31 cellular contexts compared by ENCODE assay signal in the genomic region with DNA sequence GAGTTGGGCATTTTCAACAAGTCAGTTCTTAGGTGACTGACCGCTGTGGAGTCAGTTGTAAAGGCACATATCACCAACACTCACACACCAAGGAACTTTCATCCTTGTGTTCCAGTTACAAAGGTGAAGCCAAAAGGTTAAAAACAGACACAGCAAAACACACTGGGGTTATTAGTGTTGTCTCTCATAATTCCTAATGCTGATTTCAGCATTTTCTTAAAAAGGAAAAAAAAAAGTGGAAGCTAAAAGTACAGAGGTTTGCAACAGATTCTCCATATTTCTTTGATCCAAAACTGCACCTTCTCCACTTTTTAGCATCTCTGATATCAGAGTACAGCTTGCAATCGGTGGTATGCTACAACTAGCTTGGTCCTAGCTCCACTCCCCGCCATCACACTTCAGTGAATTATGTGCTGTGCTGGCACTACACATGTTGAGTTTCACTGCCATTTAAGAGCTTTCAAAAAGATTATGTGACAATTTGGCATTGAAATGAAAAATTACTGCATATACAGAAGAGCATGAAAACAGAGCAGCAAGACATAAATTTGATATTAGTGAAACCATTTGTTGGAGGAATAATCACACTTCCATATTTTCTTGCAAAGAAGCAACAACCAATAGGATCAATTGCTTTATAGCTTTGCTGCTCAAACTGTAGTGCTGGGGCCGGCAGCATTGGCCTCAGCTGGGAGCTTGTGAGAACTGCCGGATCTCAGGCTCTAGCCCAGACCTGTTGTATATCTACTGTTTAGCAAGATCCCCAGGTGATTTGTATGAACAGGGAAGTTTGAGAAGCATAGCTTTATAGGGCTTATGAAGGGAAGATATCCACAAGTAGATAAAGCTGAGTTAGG.
A peak's percentile ranks its signal among the peaks of the same experiment; 100 is the strongest.
DNase-seq lines count a peak whose midpoint lies in the region; ATAC-seq and TF ChIP-seq lines count a peak whose summit lies in the region.
"Had no signal": no experiment of that assay in that cellular context is flagged by ENCODE, and none has a peak within 500 bp of the region (broad histone marks: within the 10 kb centered on the region; RNA-seq: fewer than 3 reads in every experiment).

No MANE protein-coding gene starts in this region.

- no peak for TF ChIP-seq POLR2A in breast epithelium (IDR thresholded peaks at IDR 0.05)

- TF ChIP-seq CTCF in mammary epithelial cell (conservative IDR thresholded peaks at IDR 0.05 in 1 of 2, IDR thresholded peaks at IDR 0.05 in 1 of 2; ENCODE audit: extremely low read depth in 1 of 2, insufficient read depth in 1 of 2, low read depth in 1 of 2, low read length in 2 of 2) (no peak), breast epithelium (IDR thresholded peaks at IDR 0.05) (no peak), choroid plexus epithelial cell (conservative IDR thresholded peaks at IDR 0.05; ENCODE audit: low read depth, low read length) (no peak), left lung (IDR thresholded peaks at IDR 0.05) (no peak)

- peaks cover 20% of the 10 kb centered on the region for H3K4me1 ChIP-seq in mammary epithelial cell (ENCODE audit: insufficient read depth, low read length)
- H3K4me1 ChIP-seq in breast epithelium: no peaks in the 10 kb centered on the region
- no peaks in the 10 kb centered on the region for H3K4me1 ChIP-seq in left lung
- H3K4me1 ChIP-seq: BE2C, esophagus muscularis mucosa, testis had no signal

- intact Hi-C loops in mammary epithelial cell (cut with micrococcal nuclease): loop anchor here (5.0 kb wide), 1 partner anchor 66 kb away; no protein-coding TSS in a partner anchor
- intact Hi-C loops in breast epithelium (cut with DNase I; ENCODE audit: low total_unique reads): no loop called here
- intact Hi-C loops in left lung (cut with DNase I): no loop called here

- H2AFZ ChIP-seq in mammary epithelial cell (ENCODE audit: low read depth, low read length): peak overlapping the region; percentile 77

- ATAC-seq in left lung (peak; percentile 72), GM18519 (IDR thresholded peaks at IDR 0.05; ENCODE audit: low FRiP score, unreplicated experiment) (no peak), HG03354 (IDR thresholded peaks at IDR 0.05; ENCODE audit: poor library complexity, severe bottlenecking, unreplicated experiment) (no peak)
- ATAC-seq: activated naive CD8-positive, alpha-beta T cell treated with anti-CD3 and anti-CD28 coated beads, Interleukin-2, amount 50 U/mL, for 24 hours; effector memory CD8-positive, alpha-beta T cell; mucosa of descending colon; natural killer cell had no signal

- no peaks in the 10 kb centered on the region for H3K79me2 ChIP-seq in mammary epithelial cell (ENCODE audit: insufficient read depth, low read length)

- TSS peak; percentile 100 for BruUV-seq in mammary epithelial cell (replicated peaks; lab: Mats Ljungman, UMichigan)

- no peaks in the 10 kb centered on the region for H3K9me3 ChIP-seq in mammary epithelial cell (replicated peaks; ENCODE audit: insufficient read depth, low read length)
- H3K9me3 ChIP-seq in breast epithelium: no peaks in the 10 kb centered on the region
- H3K9me3 ChIP-seq in left lung: no peaks in the 10 kb centered on the region
- H3K9me3 ChIP-seq: BE2C, esophagus muscularis mucosa, lower lobe of right lung, mucosa of descending colon, ovary, testis had no signal

- dilution Hi-C loops in mammary epithelial cell (cut with HindIII; ENCODE audit: low sequenced_read_pairs): no loop called here

- peak; percentile 79 for DNase-seq in mammary epithelial cell
- no peak for DNase-seq in breast epithelium (ENCODE audit: low spot score in 2 of 2)
- peak; percentile 11 for DNase-seq in choroid plexus epithelial cell (ENCODE audit: low read depth)
- DNase-seq in left lung: no peak
- DNase-seq in CD1c-positive myeloid dendritic cell (ENCODE audit: extremely low spot score): no peak
- DNase-seq: ACHN; activated CD4-positive, alpha-beta memory T cell treated with anti-CD3 and anti-CD28 coated beads, Interleukin-2, amount 10 ng/mL, durations not matched to agents 7 days and 5 days; activated CD4-positive, alpha-beta T cell treated with anti-CD3 and anti-CD28 coated beads for 1 hour; activated CD8-positive, alpha-beta memory T cell treated with anti-CD3 and anti-CD28 coated beads, Interleukin-2, amount 50 U/mL, for 4 hours; activated naive CD4-positive, alpha-beta T cell; activated naive CD8-positive, alpha-beta T cell treated with anti-CD3 and anti-CD28 coated beads, Interleukin-2, amount 50 U/mL, for 24 hours; BE2C; central memory CD4-positive, alpha-beta T cell; DMS153; effector memory CD8-positive, alpha-beta T cell; foreskin melanocyte; kidney glomerular epithelial cell; lower lobe of right lung; mucosa of descending colon; natural killer cell; NCI-H1048; NCI-H187; NCI-H774; ovary; SIG-M5; small intestine; stimulated activated naive CD4-positive, alpha-beta T cell treated with Interleukin-2 at 50 U/mL for 16 hours; testis had no signal

- no peaks in the 10 kb centered on the region for H4K20me1 ChIP-seq in mammary epithelial cell (ENCODE audit: insufficient read depth, low read length)

- 44% methylated on average over 5 of the region's 5 CpGs for WGBS in mammary epithelial cell (ENCODE audit: low coverage, missing lambda C conversion rate)

- peak overlapping the region; percentile 65 for H3K27ac ChIP-seq in mammary epithelial cell (ENCODE audit: insufficient read depth, low read depth, low read length)
- peak overlapping the region in 1 of 2 donors; percentile 73 for H3K27ac ChIP-seq in breast epithelium
- H3K27ac ChIP-seq in left lung: no peak overlapping the region
- H3K27ac ChIP-seq: esophagus muscularis mucosa, lower lobe of right lung, ovary, testis had no signal

- peak overlapping the region; percentile 44 for H3K9ac ChIP-seq in mammary epithelial cell (ENCODE audit: insufficient read depth, low read length)

- in situ Hi-C loops in mammary epithelial cell (cut with MboI; ENCODE audit: low sequenced_read_pairs in 2 of 2): loop anchor here in 1 of 2 donors (25.0 kb wide), 1 partner anchor 946 kb away; no protein-coding TSS in a partner anchor

- H3K4me3 ChIP-seq in mammary epithelial cell (replicated peaks in 1 of 3; ENCODE audit: insufficient read depth in 1 of 3, low read depth in 2 of 3, low read length in 3 of 3): peak overlapping the region in 1 of 3 experiments; percentile 15
- H3K4me3 ChIP-seq in breast epithelium: no peak overlapping the region
- no peak overlapping the region for H3K4me3 ChIP-seq in choroid plexus epithelial cell (ENCODE audit: low read depth, low read length)
- H3K4me3 ChIP-seq in left lung: no peak overlapping the region
- H3K4me3 ChIP-seq: esophagus muscularis mucosa, lower lobe of right lung, mucosa of descending colon, ovary, testis had no signal

- no peaks in the 10 kb centered on the region for H3K36me3 ChIP-seq in mammary epithelial cell (ENCODE audit: insufficient read depth, low read length)
- no peaks in the 10 kb centered on the region for H3K36me3 ChIP-seq in breast epithelium
- no peaks in the 10 kb centered on the region for H3K36me3 ChIP-seq in left lung
- H3K36me3 ChIP-seq: BE2C, esophagus muscularis mucosa, lower lobe of right lung, ovary had no signal

- H3K4me2 ChIP-seq in mammary epithelial cell (ENCODE audit: insufficient read depth, low read depth, low read length): peak overlapping the region; percentile 50

- CTCF ChIA-PET in mammary epithelial cell (lab: Charles Lee; ENCODE audit: low non-redundant PET): interaction anchor here (0.5 to 0.8 kb wide), 5 partner anchors 13 to 699 kb away, joined by 3 to 6 read pairs (median 3); no protein-coding TSS in a partner anchor

- H3K27me3 ChIP-seq in mammary epithelial cell (ENCODE audit: insufficient read depth, low read length) (no peaks in the 10 kb centered on the region), breast epithelium (no peaks in the 10 kb centered on the region), left lung (no peaks in the 10 kb centered on the region)
- H3K27me3 ChIP-seq: BE2C, ovary, testis had no signal

Comparison
In these comparisons a context has a peak if more than half of its experiments do, and no peak if none do; other contexts are left out.
1. DNase-seq: peak in mammary epithelial cell (single experiment) and choroid plexus epithelial cell (single experiment); none in breast epithelium (0 of 2), left lung (0 of 2) and CD1c-positive myeloid dendritic cell (single experiment).